ENCODE assay signal across 9 cellular contexts in the genomic region with DNA sequence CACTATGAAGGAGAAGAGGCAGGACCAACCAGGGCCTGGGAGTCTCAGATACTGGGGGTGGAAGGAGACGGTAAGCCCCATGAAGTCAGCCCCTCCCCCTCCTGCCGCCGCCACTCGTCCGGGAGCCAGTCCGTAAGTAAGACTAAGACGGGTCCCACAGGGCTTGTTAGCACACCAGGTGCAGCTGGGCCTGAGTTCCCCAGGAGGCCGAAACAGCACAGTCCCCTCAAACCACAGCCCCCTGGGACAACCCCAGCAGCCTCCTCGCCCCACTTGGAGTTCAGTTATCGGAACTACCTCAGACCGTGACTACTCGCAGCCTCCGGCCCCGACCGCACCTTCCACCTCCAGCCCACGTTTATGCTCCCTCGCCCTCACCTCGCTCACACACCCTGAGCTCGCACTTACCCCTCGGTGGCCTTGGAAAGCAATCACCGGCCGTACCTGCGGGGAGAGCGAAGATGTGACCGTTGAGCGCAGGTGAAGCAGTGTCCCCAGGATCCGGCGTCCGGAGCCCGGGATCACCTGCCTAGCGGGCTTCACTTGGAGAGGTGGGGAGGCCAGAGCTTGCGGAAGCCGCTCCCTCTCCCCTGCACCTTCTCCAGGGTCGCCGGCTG. TPM values are rescaled to one million over a fixed set of nuclear protein-coding genes. Genes with fewer than 3 reads are reported as not detected.
DNase-seq lines count a peak whose midpoint lies in the region; ATAC-seq, FAIRE-seq and TF ChIP-seq lines count a peak whose summit lies in the region.
"Had no signal": no experiment of that assay in that cellular context is flagged by ENCODE, and none has a peak within 500 bp of the region (broad histone marks: within the 10 kb centered on the region; RNA-seq: fewer than 3 reads in every experiment).

No MANE protein-coding gene starts in this region.

- no peak for TF ChIP-seq RAD21 in HCT116 (IDR thresholded peaks at IDR 0.05; ENCODE audit: low read depth)
- no peak for TF ChIP-seq RAD21 in HepG2 (CRISPR knock-in tag; IDR thresholded peaks at IDR 0.05)

- TF ChIP-seq CTCF in HCT116 (IDR thresholded peaks at IDR 0.05 in 2 of 3, conservative IDR thresholded peaks at IDR 0.05 in 1 of 3; ENCODE audit: borderline replicate concordance in 1 of 3, insufficient read depth in 1 of 3, low read depth in 2 of 3, low read length in 2 of 3) (no peak), brain microvascular endothelial cell (IDR thresholded peaks at IDR 0.05; ENCODE audit: low read depth, low read length, missing control alignments) (no peak), HepG2 (CRISPR knock-in tag; IDR thresholded peaks at IDR 0.05) (no peak), suprapubic skin (IDR thresholded peaks at IDR 0.05) (no peak)

- no TSS peak for BruUV-seq in HCT116 (replicated peaks; lab: Mats Ljungman, UMichigan)
- no TSS peak for BruUV-seq in HepG2 (replicated peaks; lab: Mats Ljungman, UMichigan)

- no peak for FAIRE-seq in HepG2 (lab: Jason Lieb, UNC)
- FAIRE-seq: endometrium had no signal

- peak overlapping the region; percentile 69 for H3K27ac ChIP-seq in HCT116 (ENCODE audit: low read depth, low read length)
- H3K27ac ChIP-seq in brain microvascular endothelial cell, result no peak overlapping the region
- H3K27ac ChIP-seq in HepG2 (ENCODE audit: extremely low read length, insufficient read depth, low read length), result peak overlapping the region; percentile 86
- peak overlapping the region; percentile 89 for H3K27ac ChIP-seq in suprapubic skin

- in situ Hi-C loops in brain microvascular endothelial cell (cut with HindIII; ENCODE audit: low pct_ligation_motif_present, low sequenced_read_pairs) (no loop called here), HepG2 (cut with HindIII; ENCODE audit: extremely low pct_ligation_motif_present, low pct_unique_long_range_greater_than_20kb) (loop anchor here (10.0 kb wide), 1 partner anchor 261 kb away; a partner anchor contains a TSS)

- H3K9ac ChIP-seq in HCT116 (ENCODE audit: low read length) (peak overlapping the region; percentile 86), HepG2 (ENCODE audit: insufficient read depth, low read depth, low read length) (peak overlapping the region; percentile 75)

- H3K27me3 ChIP-seq in HCT116 (ENCODE audit: insufficient read depth, low read length), result no peaks in the 10 kb centered on the region
- no peaks in the 10 kb centered on the region for H3K27me3 ChIP-seq in brain microvascular endothelial cell (replicated peaks)
- H3K27me3 ChIP-seq in HepG2 (ENCODE audit: control insufficient read depth in 1 of 2, insufficient read depth in 2 of 2, low read length in 2 of 2), result no peaks in the 10 kb centered on the region
- no peaks in the 10 kb centered on the region for H3K27me3 ChIP-seq in suprapubic skin

- WGBS in HepG2 (ENCODE audit: low lambda C conversion rate), result under 1% methylated on average over 19 of the region's 35 CpGs
- WGBS in suprapubic skin, result 23% methylated on average over 34 of the region's 35 CpGs

- H4K20me1 ChIP-seq in HCT116 (ENCODE audit: insufficient read depth) (no peaks in the 10 kb centered on the region), HepG2 (ENCODE audit: insufficient read depth, low read length) (no peaks in the 10 kb centered on the region)

- peaks cover 23 to 25% of the 10 kb centered on the region in 2 experiments for H3K36me3 ChIP-seq in HCT116 (ENCODE audit: control insufficient read depth in 1 of 2, insufficient read depth in 2 of 2, low read length in 2 of 2)
- peaks cover 35% of the 10 kb centered on the region for H3K36me3 ChIP-seq in brain microvascular endothelial cell (replicated peaks)
- H3K36me3 ChIP-seq in HepG2 (replicated peaks in 1 of 2; ENCODE audit: control insufficient read depth in 1 of 2, insufficient read depth in 2 of 2, low read length in 2 of 2), result peaks cover 4 to 24% of the 10 kb centered on the region in 2 experiments; a peak in 3 of 5 replicates
- peaks cover 23% of the 10 kb centered on the region for H3K36me3 ChIP-seq in suprapubic skin

- TF ChIP-seq POLR2A in HCT116 (IDR thresholded peaks at IDR 0.05; ENCODE audit: borderline replicate concordance, extremely low read depth, insufficient read depth, insufficient read length) (no peak), HepG2 (IDR thresholded peaks at IDR 0.05; ENCODE audit: insufficient read depth in 1 of 2, low read depth in 2 of 2, low read length in 2 of 2) (no peak), suprapubic skin (IDR thresholded peaks at IDR 0.05) (no peak)

- CTCF ChIA-PET in HCT116 (lab: Charles Lee) (interaction anchor here (1.1 to 2.3 kb wide), 7 partner anchors 8 to 448 kb away, joined by 3 to 12 read pairs (median 5); a partner anchor contains a TSS), HepG2 (lab: Yijun Ruan, JAX; ENCODE audit: low intra/inter-chr PET ratio, low total read pairs) (no interaction called here)

- RAD21 ChIA-PET in HCT116 (lab: Charles Lee; ENCODE audit: low non-redundant PET in 1 of 2, low total read pairs in 2 of 2, uncharacterized antibody in 2 of 2, unreplicated experiment in 2 of 2), result no interaction called here

- H3K9me2 ChIP-seq in HCT116 (ENCODE audit: insufficient read depth), result no peaks in the 10 kb centered on the region

- H3K9me3 ChIP-seq in HCT116 (ENCODE audit: control insufficient read depth in 1 of 2, insufficient read depth in 1 of 2, low read depth in 1 of 2, low read length in 2 of 2) (no peaks in the 10 kb centered on the region), HepG2 (ENCODE audit: low read length) (no peaks in the 10 kb centered on the region), suprapubic skin (no peaks in the 10 kb centered on the region)

- H3K4me2 ChIP-seq in HCT116 (ENCODE audit: low read length) (peak overlapping the region; percentile 99), HepG2 (ENCODE audit: low read depth, low read length) (peak overlapping the region; percentile 99)

- peak; percentile 30 for DNase-seq in NCI-H2227 (lab: John Stamatoyannopoulos, UW; ENCODE audit: unreplicated experiment)
- no peak for DNase-seq in NCI-H2227 treated with DMSO at 0.1 percent for 48 hours (lab: John Stamatoyannopoulos, UW)
- no peak for DNase-seq in HCT116 (ENCODE audit: low read depth, low spot score)
- DNase-seq in NCI-H146 treated with DMSO at 0.1 percent for 48 hours (lab: John Stamatoyannopoulos, UW; ENCODE audit: unreplicated experiment), result peak; percentile 27
- no peak for DNase-seq in brain microvascular endothelial cell
- no peak for DNase-seq in HepG2 (ENCODE audit: low spot score)
- no peak for DNase-seq in suprapubic skin (ENCODE audit: low spot score in 2 of 2)
- no peak for DNase-seq in NCI-H1092 (lab: John Stamatoyannopoulos, UW)

- H3K4me1 ChIP-seq in HCT116 (ENCODE audit: control insufficient read depth in 1 of 2, insufficient read depth in 2 of 2, low read length in 2 of 2), result peaks cover 9 to 31% of the 10 kb centered on the region in 2 experiments
- H3K4me1 ChIP-seq in HepG2 (ENCODE audit: insufficient read depth, low read length), result peaks cover 15% of the 10 kb centered on the region
- H3K4me1 ChIP-seq in suprapubic skin, result peaks cover 43% of the 10 kb centered on the region

- H3K79me2 ChIP-seq in HCT116 (ENCODE audit: insufficient read depth, low read length) (no peaks in the 10 kb centered on the region; the same call in 1 of the 2 replicates), HepG2 (ENCODE audit: insufficient read depth, low read length) (no peaks in the 10 kb centered on the region)

- POLR2A ChIA-PET in HCT116 (lab: Charles Lee), result interaction anchor here (1.2 to 2.0 kb wide), 8 partner anchors 10 to 48 kb away, joined by 3 to 8 read pairs (median 4); a partner anchor contains a TSS
- POLR2A ChIA-PET in HepG2 (lab: Yijun Ruan, JAX), result interaction anchor here (1.0 to 4.0 kb wide), 7 partner anchors 14 to 48 kb away, joined by 4 to 34 read pairs (median 8); a partner anchor contains a TSS

- H3K4me3 ChIP-seq in HCT116 (replicated peaks in 1 of 2; ENCODE audit: low read depth in 1 of 2, low read length in 2 of 2), result peak overlapping the region; percentile 90 to 98
- H3K4me3 ChIP-seq in brain microvascular endothelial cell (ENCODE audit: low read depth, low read length), result peak overlapping the region; percentile 61
- H3K4me3 ChIP-seq in HepG2 (replicated peaks in 1 of 3; ENCODE audit: insufficient read depth in 1 of 3, low read depth in 2 of 3, low read length in 3 of 3), result peak overlapping the region; percentile 65 to 97 (median 78)
- H3K4me3 ChIP-seq in suprapubic skin, result peak overlapping the region; percentile 65

- ATAC-seq in HCT116 (peak; percentile 26), HepG2 (peak; percentile 47)

- H2AFZ ChIP-seq in HCT116 (ENCODE audit: low read depth, low read length, poor library complexity, severe bottlenecking) (no peak overlapping the region), HepG2 (ENCODE audit: low read length) (peak overlapping the region; percentile 44)

- intact Hi-C loops in HCT116 (cut with micrococcal nuclease), result loop anchor here (10.0 kb wide), 1 partner anchor 331 kb away; no protein-coding TSS in a partner anchor
- intact Hi-C loops in HepG2 (cut with micrococcal nuclease; ENCODE audit: unreplicated experiment), result no loop called here

- TF ChIP-seq EP300 in HepG2 (IDR thresholded peaks at IDR 0.05; ENCODE audit: low read depth in 2 of 2, low read length in 2 of 2) (no peak), HepG2 (CRISPR knock-in tag; IDR thresholded peaks at IDR 0.05; ENCODE audit: borderline replicate concordance) (peak; percentile 34; the same call in 1 of the 2 replicates), suprapubic skin (IDR thresholded peaks at IDR 0.05) (no peak)

RNA-seq across cellular contexts. Expression of a gene that starts 0.6 kb away (rescaled TPM):
- 16.2 TPM for total RNA-seq in HCT116 (2021; ENCODE audit: unreplicated experiment)
- 13.3 and 17.0 TPM in 2 replicates for polyA plus RNA-seq in HCT116 (2012)
- total RNA-seq in HepG2 (2016; rRNA removed; fragmentation: Illumina TruSeq; extraction: Trizol), result 5.8 and 6.1 TPM in 2 replicates
- total RNA-seq in HepG2 (2016; cell fraction: cytosol; rRNA removed; fragmentation: Illumina TruSeq; extraction: Trizol; ENCODE audit: low read depth), result 1.9 and 3.2 TPM in 2 replicates
- 6.7 and 7.2 TPM in 2 replicates for total RNA-seq in HepG2 (2016; cell fraction: insoluble cytoplasmic fraction; rRNA removed; fragmentation: Illumina TruSeq; extraction: Trizol)
- 2.9 and 3.4 TPM in 2 replicates for total RNA-seq in HepG2 (2016; cell fraction: membrane; rRNA removed; fragmentation: Illumina TruSeq; extraction: Trizol)
- 5.9 and 8.5 TPM in 2 replicates for total RNA-seq in HepG2 (2016; cell fraction: nucleus; rRNA removed; fragmentation: Illumina TruSeq; extraction: Trizol)
- 8.8 and 9.1 TPM in 2 replicates for polyA plus RNA-seq in HepG2 (2011; rRNA removed)
- polyA plus RNA-seq in HepG2 (2011; cell fraction: cytosol; rRNA removed), result 5.0 and 6.3 TPM in 2 replicates
- 18.3 and 18.6 TPM in 2 replicates for polyA plus RNA-seq in HepG2 (2011; cell fraction: nucleus; rRNA removed)
- polyA plus RNA-seq in HepG2 (2012), result 4.2 and 4.8 TPM in 2 replicates
- 1.6 and 1.7 TPM in 2 replicates for polyA plus RNA-seq in HepG2 (2016; cell fraction: cytosol; fragmentation: Illumina TruSeq; extraction: Trizol; ENCODE audit: low read depth)
- 5.0 and 5.2 TPM in 2 replicates for polyA plus RNA-seq in HepG2 (2016; cell fraction: insoluble cytoplasmic fraction; fragmentation: Illumina TruSeq; extraction: Trizol; ENCODE audit: low read depth)
- polyA plus RNA-seq in HepG2 (2016; cell fraction: membrane; fragmentation: Illumina TruSeq; extraction: Trizol; ENCODE audit: low read depth), result 1.9 and 3.1 TPM in 2 replicates
- 8.2 and 10.0 TPM in 2 replicates for polyA plus RNA-seq in HepG2 (2016; cell fraction: nucleus; fragmentation: Illumina TruSeq; extraction: Trizol; ENCODE audit: insufficient read depth, low read depth)
- polyA minus RNA-seq in HepG2 (2011; rRNA and poly(A)+ RNA removed; ENCODE audit: low replicate concordance), result 15.0 and 20.6 TPM in 2 replicates
- polyA minus RNA-seq in HepG2 (2011; cell fraction: cytosol; rRNA and poly(A)+ RNA removed), result 3.4 and 3.7 TPM in 2 replicates
- 9.5 and 9.9 TPM in 2 replicates for polyA minus RNA-seq in HepG2 (2011; cell fraction: nucleus; rRNA and poly(A)+ RNA removed)
- 100 to 1,000 TPM in 1 of 4 donors, 10 to 100 TPM in 3; 50.7 to 100 (median 65.9) TPM for total RNA-seq in suprapubic skin

RNA-seq across cellular contexts. Expression of a gene that starts 15.9 kb away (rescaled TPM):
- total RNA-seq in HCT116 (2021; ENCODE audit: unreplicated experiment) (656 TPM), HepG2 (2016; rRNA removed; fragmentation: Illumina TruSeq; extraction: Trizol) (1,257 and 1,308 TPM in 2 replicates), suprapubic skin (100 to 1,000 TPM; 352 to 813 (median 687) TPM)
- 705 and 823 TPM in 2 replicates for polyA plus RNA-seq in HCT116 (2012)
- 535 and 754 TPM in 2 replicates for total RNA-seq in HepG2 (2016; cell fraction: cytosol; rRNA removed; fragmentation: Illumina TruSeq; extraction: Trizol; ENCODE audit: low read depth)
- total RNA-seq in HepG2 (2016; cell fraction: insoluble cytoplasmic fraction; rRNA removed; fragmentation: Illumina TruSeq; extraction: Trizol), result 1,238 and 1,246 TPM in 2 replicates
- 987 and 1,243 TPM in 2 replicates for total RNA-seq in HepG2 (2016; cell fraction: membrane; rRNA removed; fragmentation: Illumina TruSeq; extraction: Trizol)
- 431 and 520 TPM in 2 replicates for total RNA-seq in HepG2 (2016; cell fraction: nucleus; rRNA removed; fragmentation: Illumina TruSeq; extraction: Trizol)
- 707 and 811 TPM in 2 replicates for polyA plus RNA-seq in HepG2 (2011; rRNA removed)
- polyA plus RNA-seq in HepG2 (2011; cell fraction: cytosol; rRNA removed), result 569 and 1,388 TPM in 2 replicates
- polyA plus RNA-seq in HepG2 (2011; cell fraction: nucleus; rRNA removed), result 699 and 772 TPM in 2 replicates
- polyA plus RNA-seq in HepG2 (2012), result 584 and 625 TPM in 2 replicates
- polyA plus RNA-seq in HepG2 (2016; cell fraction: cytosol; fragmentation: Illumina TruSeq; extraction: Trizol; ENCODE audit: low read depth), result 501 and 704 TPM in 2 replicates
- 1,095 and 1,148 TPM in 2 replicates for polyA plus RNA-seq in HepG2 (2016; cell fraction: insoluble cytoplasmic fraction; fragmentation: Illumina TruSeq; extraction: Trizol; ENCODE audit: low read depth)
- polyA plus RNA-seq in HepG2 (2016; cell fraction: membrane; fragmentation: Illumina TruSeq; extraction: Trizol; ENCODE audit: low read depth), result 829 and 1,016 TPM in 2 replicates
- 767 and 788 TPM in 2 replicates for polyA plus RNA-seq in HepG2 (2016; cell fraction: nucleus; fragmentation: Illumina TruSeq; extraction: Trizol; ENCODE audit: insufficient read depth, low read depth)
- 804 and 856 TPM in 2 replicates for polyA minus RNA-seq in HepG2 (2011; rRNA and poly(A)+ RNA removed; ENCODE audit: low replicate concordance)
- 126 and 152 TPM in 2 replicates for polyA minus RNA-seq in HepG2 (2011; cell fraction: cytosol; rRNA and poly(A)+ RNA removed)
- polyA minus RNA-seq in HepG2 (2011; cell fraction: nucleus; rRNA and poly(A)+ RNA removed), result 163 and 169 TPM in 2 replicates

RNA-seq across cellular contexts. Expression of a gene that starts 23.8 kb away (rescaled TPM):
- 0.12 TPM for total RNA-seq in HCT116 (2021; ENCODE audit: unreplicated experiment)
- 0.10 TPM in 1 of 2 replicates, not detected in the other for polyA plus RNA-seq in HCT116 (2012)
- not detected in 2 replicates for total RNA-seq in HepG2 (2016; rRNA removed; fragmentation: Illumina TruSeq; extraction: Trizol)
- not detected in 2 replicates for total RNA-seq in HepG2 (2016; cell fraction: cytosol; rRNA removed; fragmentation: Illumina TruSeq; extraction: Trizol; ENCODE audit: low read depth)
- 0.09 TPM in 1 of 2 replicates, not detected in the other for total RNA-seq in HepG2 (2016; cell fraction: insoluble cytoplasmic fraction; rRNA removed; fragmentation: Illumina TruSeq; extraction: Trizol)
- not detected in 2 replicates for total RNA-seq in HepG2 (2016; cell fraction: membrane; rRNA removed; fragmentation: Illumina TruSeq; extraction: Trizol)
- total RNA-seq in HepG2 (2016; cell fraction: nucleus; rRNA removed; fragmentation: Illumina TruSeq; extraction: Trizol), result not detected in 2 replicates
- polyA plus RNA-seq in HepG2 (2011; rRNA removed), result 0.04 TPM in 1 of 2 replicates, not detected in the other
- not detected in 2 replicates for polyA plus RNA-seq in HepG2 (2011; cell fraction: cytosol; rRNA removed)
- 0.10 TPM in 2 replicates for polyA plus RNA-seq in HepG2 (2011; cell fraction: nucleus; rRNA removed)
- polyA plus RNA-seq in HepG2 (2012), result not detected in 2 replicates
- not detected in 2 replicates for polyA plus RNA-seq in HepG2 (2016; cell fraction: cytosol; fragmentation: Illumina TruSeq; extraction: Trizol; ENCODE audit: low read depth)
- polyA plus RNA-seq in HepG2 (2016; cell fraction: insoluble cytoplasmic fraction; fragmentation: Illumina TruSeq; extraction: Trizol; ENCODE audit: low read depth), result not detected in 2 replicates
- polyA plus RNA-seq in HepG2 (2016; cell fraction: membrane; fragmentation: Illumina TruSeq; extraction: Trizol; ENCODE audit: low read depth), result not detected in 2 replicates
- polyA plus RNA-seq in HepG2 (2016; cell fraction: nucleus; fragmentation: Illumina TruSeq; extraction: Trizol; ENCODE audit: insufficient read depth, low read depth), result not detected in 2 replicates
- 2.4 TPM in 1 of 2 replicates, not detected in the other for polyA minus RNA-seq in HepG2 (2011; rRNA and poly(A)+ RNA removed; ENCODE audit: low replicate concordance)
- not detected in 2 replicates for polyA minus RNA-seq in HepG2 (2011; cell fraction: cytosol; rRNA and poly(A)+ RNA removed)
- 0.13 TPM in 1 of 2 replicates, not detected in the other for polyA minus RNA-seq in HepG2 (2011; cell fraction: nucleus; rRNA and poly(A)+ RNA removed)
- under 1 TPM in 1 of 4 donors, not detected in 3; 0.62 TPM for total RNA-seq in suprapubic skin

RNA-seq across cellular contexts. Expression of a gene that starts 24.2 kb away (rescaled TPM):
- total RNA-seq in HCT116 (2021; ENCODE audit: unreplicated experiment) (20.6 TPM), HepG2 (2016; rRNA removed; fragmentation: Illumina TruSeq; extraction: Trizol) (9.4 and 13.5 TPM in 2 replicates), suprapubic skin (10 to 100 TPM; 12.9 to 27.0 (median 19.8) TPM)
- polyA plus RNA-seq in HCT116 (2012), result 4.4 and 5.8 TPM in 2 replicates
- 9.3 and 10.3 TPM in 2 replicates for total RNA-seq in HepG2 (2016; cell fraction: cytosol; rRNA removed; fragmentation: Illumina TruSeq; extraction: Trizol; ENCODE audit: low read depth)
- total RNA-seq in HepG2 (2016; cell fraction: insoluble cytoplasmic fraction; rRNA removed; fragmentation: Illumina TruSeq; extraction: Trizol), result 12.9 and 17.9 TPM in 2 replicates
- 10.1 and 12.4 TPM in 2 replicates for total RNA-seq in HepG2 (2016; cell fraction: membrane; rRNA removed; fragmentation: Illumina TruSeq; extraction: Trizol)
- total RNA-seq in HepG2 (2016; cell fraction: nucleus; rRNA removed; fragmentation: Illumina TruSeq; extraction: Trizol), result 18.0 and 18.7 TPM in 2 replicates
- polyA plus RNA-seq in HepG2 (2011; rRNA removed), result 12.7 and 16.5 TPM in 2 replicates
- polyA plus RNA-seq in HepG2 (2011; cell fraction: cytosol; rRNA removed), result 1.7 and 1.9 TPM in 2 replicates
- polyA plus RNA-seq in HepG2 (2011; cell fraction: nucleus; rRNA removed), result 16.8 and 20.9 TPM in 2 replicates
- polyA plus RNA-seq in HepG2 (2012), result 4.8 and 7.1 TPM in 2 replicates
- 1.4 and 1.7 TPM in 2 replicates for polyA plus RNA-seq in HepG2 (2016; cell fraction: cytosol; fragmentation: Illumina TruSeq; extraction: Trizol; ENCODE audit: low read depth)
- polyA plus RNA-seq in HepG2 (2016; cell fraction: insoluble cytoplasmic fraction; fragmentation: Illumina TruSeq; extraction: Trizol; ENCODE audit: low read depth), result 3.9 and 4.7 TPM in 2 replicates
- 1.9 and 3.9 TPM in 2 replicates for polyA plus RNA-seq in HepG2 (2016; cell fraction: membrane; fragmentation: Illumina TruSeq; extraction: Trizol; ENCODE audit: low read depth)
- 12.2 and 12.8 TPM in 2 replicates for polyA plus RNA-seq in HepG2 (2016; cell fraction: nucleus; fragmentation: Illumina TruSeq; extraction: Trizol; ENCODE audit: insufficient read depth, low read depth)
- polyA minus RNA-seq in HepG2 (2011; rRNA and poly(A)+ RNA removed; ENCODE audit: low replicate concordance), result 6.7 and 7.4 TPM in 2 replicates
- 4.2 and 8.4 TPM in 2 replicates for polyA minus RNA-seq in HepG2 (2011; cell fraction: cytosol; rRNA and poly(A)+ RNA removed)
- 24.1 and 29.1 TPM in 2 replicates for polyA minus RNA-seq in HepG2 (2011; cell fraction: nucleus; rRNA and poly(A)+ RNA removed)

RNA-seq across cellular contexts. Expression of a gene that starts 30.0 kb away (rescaled TPM):
- total RNA-seq in HCT116 (2021; ENCODE audit: unreplicated experiment) (435 TPM), HepG2 (2016; rRNA removed; fragmentation: Illumina TruSeq; extraction: Trizol) (210 and 433 TPM in 2 replicates), suprapubic skin (100 to 1,000 TPM in 2 of 4 donors, 10 to 100 TPM in 2; 57.1 to 157 (median 100.0) TPM)
- polyA plus RNA-seq in HCT116 (2012), result 446 and 653 TPM in 2 replicates
- total RNA-seq in HepG2 (2016; cell fraction: cytosol; rRNA removed; fragmentation: Illumina TruSeq; extraction: Trizol; ENCODE audit: low read depth), result 12.7 and 13.8 TPM in 2 replicates
- total RNA-seq in HepG2 (2016; cell fraction: insoluble cytoplasmic fraction; rRNA removed; fragmentation: Illumina TruSeq; extraction: Trizol), result 183 and 445 TPM in 2 replicates
- 33.7 and 42.9 TPM in 2 replicates for total RNA-seq in HepG2 (2016; cell fraction: membrane; rRNA removed; fragmentation: Illumina TruSeq; extraction: Trizol)
- 353 and 410 TPM in 2 replicates for total RNA-seq in HepG2 (2016; cell fraction: nucleus; rRNA removed; fragmentation: Illumina TruSeq; extraction: Trizol)
- polyA plus RNA-seq in HepG2 (2011; rRNA removed), result 198 and 238 TPM in 2 replicates
- polyA plus RNA-seq in HepG2 (2011; cell fraction: cytosol; rRNA removed), result 75.2 and 130 TPM in 2 replicates
- 59.8 and 75.6 TPM in 2 replicates for polyA plus RNA-seq in HepG2 (2011; cell fraction: nucleus; rRNA removed)
- 499 and 545 TPM in 2 replicates for polyA plus RNA-seq in HepG2 (2012)
- 29.1 and 30.8 TPM in 2 replicates for polyA plus RNA-seq in HepG2 (2016; cell fraction: cytosol; fragmentation: Illumina TruSeq; extraction: Trizol; ENCODE audit: low read depth)
- 242 and 258 TPM in 2 replicates for polyA plus RNA-seq in HepG2 (2016; cell fraction: insoluble cytoplasmic fraction; fragmentation: Illumina TruSeq; extraction: Trizol; ENCODE audit: low read depth)
- polyA plus RNA-seq in HepG2 (2016; cell fraction: membrane; fragmentation: Illumina TruSeq; extraction: Trizol; ENCODE audit: low read depth), result 44.4 and 48.4 TPM in 2 replicates
- 667 and 733 TPM in 2 replicates for polyA plus RNA-seq in HepG2 (2016; cell fraction: nucleus; fragmentation: Illumina TruSeq; extraction: Trizol; ENCODE audit: insufficient read depth, low read depth)
- polyA minus RNA-seq in HepG2 (2011; rRNA and poly(A)+ RNA removed; ENCODE audit: low replicate concordance), result 14.8 and 51.5 TPM in 2 replicates
- polyA minus RNA-seq in HepG2 (2011; cell fraction: cytosol; rRNA and poly(A)+ RNA removed), result 101 and 125 TPM in 2 replicates
- polyA minus RNA-seq in HepG2 (2011; cell fraction: nucleus; rRNA and poly(A)+ RNA removed), result 36.3 and 49.1 TPM in 2 replicates

Comparison
In these comparisons a context has a peak if more than half of its experiments do, and no peak if none do; other contexts are left out.
1. DNase-seq: peak in NCI-H2227 (single experiment) and NCI-H146 treated with DMSO at 0.1 percent for 48 hours (single experiment); none in NCI-H2227 treated with DMSO at 0.1 percent for 48 hours (single experiment), HCT116 (single experiment), brain microvascular endothelial cell (single experiment), HepG2 (single experiment), suprapubic skin (0 of 2) and NCI-H1092 (single experiment).
2. Peak in every context shown above with its lines, with median percentiles within 50 percentile points of each other: H3K4me3 ChIP-seq.